13 cellular contexts compared by ENCODE assay signal in genomic region chr7:103540986-103541385, GRCh38.
A peak's percentile ranks its signal among the peaks of the same experiment; 100 is the strongest.
DNase-seq lines count a peak whose midpoint lies in the region; ATAC-seq and TF ChIP-seq lines count a peak whose summit lies in the region.
"Had no signal": no experiment of that assay in that cellular context is flagged by ENCODE, and none has a peak within 500 bp of the region (broad histone marks: within the 10 kb centered on the region; RNA-seq: fewer than 3 reads in every experiment).

No MANE protein-coding gene starts in this region.

- no peak overlapping the region for H3K4me2 ChIP-seq in neural progenitor cell

- H3K79me2 ChIP-seq in neural progenitor cell (ENCODE audit: low read depth): no peaks in the 10 kb centered on the region

- no peak for TF ChIP-seq CTCF in ascending aorta (IDR thresholded peaks at IDR 0.05)
- no peak for TF ChIP-seq CTCF in heart right ventricle (IDR thresholded peaks at IDR 0.05)
- no peak for TF ChIP-seq CTCF in retinal pigment epithelial cell (conservative IDR thresholded peaks at IDR 0.05; ENCODE audit: low read depth, low read length)
- no peak for TF ChIP-seq CTCF in left lung (IDR thresholded peaks at IDR 0.05)
- no peak for TF ChIP-seq CTCF in neural progenitor cell (IDR thresholded peaks at IDR 0.05)

- H3K9ac ChIP-seq in neural progenitor cell: no peak overlapping the region

- H2AFZ ChIP-seq in neural progenitor cell (replicated peaks): no peak overlapping the region

- H4K20me1 ChIP-seq in neural progenitor cell (ENCODE audit: low read depth): no peaks in the 10 kb centered on the region

- H3K4me1 ChIP-seq in ascending aorta (peaks cover 0 to 3% of the 10 kb centered on the region in 2 donors), heart right ventricle (peaks cover 0 to 21% (median 4%) of the 10 kb centered on the region in 9 donors), left lung (no peaks in the 10 kb centered on the region), neural progenitor cell (no peaks in the 10 kb centered on the region)
- H3K4me1 ChIP-seq: foreskin keratinocyte, lower lobe of right lung had no signal

- H3K9me3 Mint-ChIP-seq in neural progenitor cell: peaks cover 2% of the 10 kb centered on the region
- H3K9me3 Mint-ChIP-seq: activated T-cell treated with anti-CD3 and anti-CD28 coated beads, Interleukin-2, amount 50 U/mL, for 4 hours had no signal

- DNase-seq in H4 (ENCODE audit: low spot score) (peak; percentile 60), ascending aorta (ENCODE audit: low spot score in 2 of 2) (peak; percentile 9 to 78), heart right ventricle (peak; percentile 81 to 83), retinal pigment epithelial cell (ENCODE audit: low read depth) (peak; percentile 30), left lung (no peak), neural progenitor cell (ENCODE audit: low spot score) (no peak)
- no peak for DNase-seq in activated effector memory CD4-positive, alpha-beta T cell treated with Interleukin-2 at 50 U/mL for 16 hours
- DNase-seq: activated T-cell treated with anti-CD3 and anti-CD28 coated beads, Interleukin-2, amount 50 U/mL, for 4 hours; foreskin keratinocyte; lower lobe of right lung; RPMI8226 had no signal

- no peak overlapping the region for H3K4me3 ChIP-seq in ascending aorta
- H3K4me3 ChIP-seq in heart right ventricle: no peak overlapping the region
- no peak overlapping the region for H3K4me3 ChIP-seq in retinal pigment epithelial cell (ENCODE audit: low read length)
- no peak overlapping the region for H3K4me3 ChIP-seq in left lung
- H3K4me3 ChIP-seq in neural progenitor cell: no peak overlapping the region
- H3K4me3 ChIP-seq: lower lobe of right lung had no signal

- H3K9me3 ChIP-seq in ascending aorta (no peaks in the 10 kb centered on the region), heart right ventricle (no peaks in the 10 kb centered on the region), left lung (no peaks in the 10 kb centered on the region), neural progenitor cell (ENCODE audit: low read depth) (no peaks in the 10 kb centered on the region)
- H3K9me3 ChIP-seq: lower lobe of right lung had no signal

- H3F3A ChIP-seq in neural progenitor cell (ENCODE audit: low read depth): no peaks in the 10 kb centered on the region

- no peaks in the 10 kb centered on the region for H3K36me3 Mint-ChIP-seq in neural progenitor cell

- intact Hi-C loops in ascending aorta (cut with DNase I) (no loop called here), heart right ventricle (cut with DNase I) (no loop called here), left lung (cut with DNase I) (no loop called here)

- H3K27ac ChIP-seq in ascending aorta: no peak overlapping the region
- peak overlapping the region in 4 of 10 donors; percentile 17 to 50 (median 48) for H3K27ac ChIP-seq in heart right ventricle
- no peak overlapping the region for H3K27ac ChIP-seq in left lung
- no peak overlapping the region for H3K27ac ChIP-seq in neural progenitor cell
- H3K27ac ChIP-seq: foreskin keratinocyte, lower lobe of right lung had no signal

- H3K36me3 ChIP-seq in ascending aorta: no peaks in the 10 kb centered on the region
- H3K36me3 ChIP-seq in heart right ventricle: no peaks in the 10 kb centered on the region
- no peaks in the 10 kb centered on the region for H3K36me3 ChIP-seq in left lung
- no peaks in the 10 kb centered on the region for H3K36me3 ChIP-seq in neural progenitor cell
- H3K36me3 ChIP-seq: lower lobe of right lung had no signal

- no peak overlapping the region for H3K27ac Mint-ChIP-seq in neural progenitor cell
- H3K27ac Mint-ChIP-seq: B cell had no signal

- 30 to 37% methylated on average over 4 of the region's 4 CpGs for WGBS in heart right ventricle, 2 donors

- H3K27me3 Mint-ChIP-seq in neural progenitor cell (ENCODE audit: insufficient read depth, low read depth): peaks cover 5% of the 10 kb centered on the region

- H3K27me3 ChIP-seq in ascending aorta (no peaks in the 10 kb centered on the region), heart right ventricle (no peaks in the 10 kb centered on the region), left lung (no peaks in the 10 kb centered on the region), neural progenitor cell (no peaks in the 10 kb centered on the region)
- H3K27me3 ChIP-seq: foreskin keratinocyte had no signal

- no peak overlapping the region for H3K4me3 Mint-ChIP-seq in neural progenitor cell
- H3K4me3 Mint-ChIP-seq: activated T-cell treated with anti-CD3 and anti-CD28 coated beads, Interleukin-2, amount 50 U/mL, for 4 hours; B cell had no signal

- peaks cover 6% of the 10 kb centered on the region for H3K4me1 Mint-ChIP-seq in neural progenitor cell
- H3K4me1 Mint-ChIP-seq: B cell had no signal

- peak; percentile 91 to 100 (median 98) for ATAC-seq in heart right ventricle
- ATAC-seq in left lung: no peak
- no peak for ATAC-seq in HG03432 (IDR thresholded peaks at IDR 0.05; ENCODE audit: unreplicated experiment)
- ATAC-seq: activated T-cell treated with anti-CD3 and anti-CD28 coated beads, Interleukin-2, amount 50 U/mL, for 4 hours; foreskin keratinocyte; lower lobe of right lung had no signal

Comparison
In these comparisons a context has a peak if more than half of its experiments do, and no peak if none do; other contexts are left out.
1. DNase-seq: peak in H4 (single experiment), ascending aorta (2 of 2), heart right ventricle (2 of 2) and retinal pigment epithelial cell (single experiment); none in left lung (0 of 2), neural progenitor cell (single experiment) and activated effector memory CD4-positive, alpha-beta T cell treated with Interleukin-2 at 50 U/mL for 16 hours (single experiment).
2. ATAC-seq: peak in heart right ventricle (8 of 8); none in left lung (single experiment) and HG03432 (single experiment).